12 cellular contexts compared by ENCODE assay signal in genomic region chr2:19140463-19141208, GRCh38.
A peak's percentile ranks its signal among the peaks of the same experiment; 100 is the strongest.
DNase-seq lines count a peak whose midpoint lies in the region; ATAC-seq and TF ChIP-seq lines count a peak whose summit lies in the region.
"Had no signal": no experiment of that assay in that cellular context is flagged by ENCODE, and none has a peak within 500 bp of the region (broad histone marks: within the 10 kb centered on the region; RNA-seq: fewer than 3 reads in every experiment).

No MANE protein-coding gene starts in this region.

- H3K27me3 ChIP-seq in SJSA1 (replicated peaks): no peaks in the 10 kb centered on the region
- H3K27me3 ChIP-seq in upper lobe of left lung: no peaks in the 10 kb centered on the region
- H3K27me3 ChIP-seq in Peyer's patch: no peaks in the 10 kb centered on the region

- H3K27ac ChIP-seq in SJSA1 (peak overlapping the region; percentile 81), upper lobe of left lung (peak overlapping the region in 3 of 4 donors; percentile 36 to 64 (median 59)), Peyer's patch (no peak overlapping the region)

- no peak overlapping the region for H3K4me3 ChIP-seq in SJSA1
- H3K4me3 ChIP-seq in upper lobe of left lung: no peak overlapping the region
- no peak overlapping the region for H3K4me3 ChIP-seq in Peyer's patch

- H3K9me3 ChIP-seq in SJSA1 (replicated peaks) (no peaks in the 10 kb centered on the region), upper lobe of left lung (no peaks in the 10 kb centered on the region), Peyer's patch (no peaks in the 10 kb centered on the region)

- 75 to 94% methylated on average over 2 to 3 of the region's 3 CpGs for WGBS in upper lobe of left lung, 2 donors

- DNase-seq in NCI-H748 (lab: John Stamatoyannopoulos, UW; ENCODE audit: unreplicated experiment): peak; percentile 26
- no peak for DNase-seq in NCI-H748 treated with DMSO at 0.1 percent for 48 hours (lab: John Stamatoyannopoulos, UW)
- DNase-seq in SJSA1 (ENCODE audit: low read depth in 1 of 2, low spot score in 2 of 2): peak; percentile 90 to 96
- DNase-seq in glomerular endothelial cell (ENCODE audit: extremely low read depth, low read depth, low spot score): peak; percentile 2
- DNase-seq in upper lobe of left lung: peak in 1 of 2 donors; percentile 72
- DNase-seq in Peyer's patch: no peak
- no peak for DNase-seq in T-helper 2 cell
- no peak for DNase-seq in activated naive CD4-positive, alpha-beta T cell treated with anti-CD3 and anti-CD28 coated beads, Interleukin-2, amount 50 U/mL, for 16 hours
- DNase-seq: 8988T; left cardiac atrium; OCI-M1; stimulated activated CD4-positive, alpha-beta T cell treated with anti-CD3 and anti-CD28 coated beads, Interleukin-12 subunit alpha, Interleukin-12 subunit beta, amount 100 ng/mL, for 4 hours had no signal

- ATAC-seq in upper lobe of left lung (ENCODE audit: low FRiP score in 2 of 2): peak; percentile 72 to 93

- TF ChIP-seq CTCF in upper lobe of left lung (IDR thresholded peaks at IDR 0.05): no peak
- no peak for TF ChIP-seq CTCF in Peyer's patch (IDR thresholded peaks at IDR 0.05)

- TF ChIP-seq POLR2A in upper lobe of left lung (IDR thresholded peaks at IDR 0.05) (no peak), Peyer's patch (IDR thresholded peaks at IDR 0.05) (no peak)

- H3K4me1 ChIP-seq in SJSA1 (replicated peaks): peaks cover 32% of the 10 kb centered on the region
- peaks cover 0 to 4% (median 0%) of the 10 kb centered on the region in 4 donors for H3K4me1 ChIP-seq in upper lobe of left lung
- H3K4me1 ChIP-seq in Peyer's patch: no peaks in the 10 kb centered on the region

- peak in 3 of 4 donors; percentile 23 to 82 (median 41) for TF ChIP-seq EP300 in upper lobe of left lung (IDR thresholded peaks at IDR 0.05)

- no peaks in the 10 kb centered on the region for H3K36me3 ChIP-seq in SJSA1
- H3K36me3 ChIP-seq in upper lobe of left lung: no peaks in the 10 kb centered on the region
- no peaks in the 10 kb centered on the region for H3K36me3 ChIP-seq in Peyer's patch

Comparison
In these comparisons a context has a peak if more than half of its experiments do, and no peak if none do; other contexts are left out.
1. DNase-seq: peak in NCI-H748 (single experiment), SJSA1 (2 of 2) and glomerular endothelial cell (single experiment); none in NCI-H748 treated with DMSO at 0.1 percent for 48 hours (single experiment), Peyer's patch (0 of 3), T-helper 2 cell (0 of 5) and activated naive CD4-positive, alpha-beta T cell treated with anti-CD3 and anti-CD28 coated beads, Interleukin-2, amount 50 U/mL, for 16 hours (single experiment).
2. H3K27ac ChIP-seq: peak in SJSA1 (single experiment) and upper lobe of left lung (3 of 4); none in Peyer's patch (0 of 4).